ENCODE assay signal across 20 cellular contexts in genomic region chr13:59681630-59682311, GRCh38.
DNase-seq lines count a peak whose midpoint lies in the region; ATAC-seq, FAIRE-seq and TF ChIP-seq lines count a peak whose summit lies in the region.
"Had no signal": no experiment of that assay in that cellular context is flagged by ENCODE, and none has a peak within 500 bp of the region (broad histone marks: within the 10 kb centered on the region; RNA-seq: fewer than 3 reads in every experiment).

No MANE protein-coding gene starts in this region.

- H3K4me3 ChIP-seq in K562: no peak overlapping the region
- H3K4me3 ChIP-seq in fibroblast of villous mesenchyme (ENCODE audit: low read depth, low read length): no peak overlapping the region
- H3K4me3 ChIP-seq: BLaER1 treated with 17β-estradiol and CSF1 and Interleukin-3, amounts not matched to agents 10 nM and 100 nM; SJSA1 had no signal

- H3K79me2 ChIP-seq in K562 (ENCODE audit: control insufficient read depth, insufficient read depth, low read length): no peaks in the 10 kb centered on the region

- POLR2A ChIA-PET in K562 (lab: Yijun Ruan, JAX) (interaction anchor here (1.1 to 1.5 kb wide), 2 partner anchors 10 to 544 kb away, joined by 3 to 4 read pairs; no protein-coding TSS in a partner anchor), RWPE1 (lab: Yijun Ruan, JAX; ENCODE audit: low non-redundant PET) (no interaction called here)

- FAIRE-seq in K562 (lab: Jason Lieb, UNC): no peak
- FAIRE-seq: H1 had no signal

- H3K27ac ChIP-seq in K562 (ENCODE audit: extremely low read depth, low read depth, low read length) (no peak overlapping the region), RWPE1 (no peak overlapping the region)
- H3K27ac ChIP-seq: BLaER1 treated with 17β-estradiol and CSF1 and Interleukin-3, amounts not matched to agents 10 nM and 100 nM; SJSA1 had no signal

- no TSS peak for BruUV-seq in K562 (replicated peaks; lab: Mats Ljungman, UMichigan)

- no peak for TF ChIP-seq EP300 in K562 (IDR thresholded peaks at IDR 0.05; ENCODE audit: low read length)

- TF ChIP-seq POLR2A in K562 (conservative IDR thresholded peaks at IDR 0.05): no peak

- in situ Hi-C loops in K562 (cut with MboI): no loop called here

- H3K9me1 ChIP-seq in K562 (ENCODE audit: control insufficient read depth, insufficient read depth, low read length): no peaks in the 10 kb centered on the region

- no peak for TF ChIP-seq CTCF in K562 (IDR thresholded peaks at IDR 0.05 in 2 of 3, conservative IDR thresholded peaks at IDR 0.05 in 1 of 3; ENCODE audit: insufficient read depth in 2 of 3, low read depth in 1 of 3, low read length in 3 of 3)
- no peak for TF ChIP-seq CTCF in fibroblast of villous mesenchyme (IDR thresholded peaks at IDR 0.05; ENCODE audit: insufficient read depth, low read depth, low read length)
- no peak for TF ChIP-seq CTCF in RWPE1 (conservative IDR thresholded peaks at IDR 0.05; ENCODE audit: low read depth)

- no peak overlapping the region for H3K4me2 ChIP-seq in K562 (ENCODE audit: insufficient read depth, low read length)
- H3K4me2 ChIP-seq: BLaER1 treated with 17β-estradiol and CSF1 and Interleukin-3, amounts not matched to agents 10 nM and 100 nM had no signal

- no peak for TF ChIP-seq RAD21 in K562 (CRISPR knock-in tag; conservative IDR thresholded peaks at IDR 0.05 in 1 of 2, IDR thresholded peaks at IDR 0.05 in 1 of 2)

- CTCF ChIA-PET in K562 (lab: Yijun Ruan, JAX; ENCODE audit: low intra/inter-chr PET ratio) (interaction anchor here (0.6 to 2.1 kb wide), 2 partner anchors 646 to 749 kb away, joined by 4 to 9 read pairs; no protein-coding TSS in a partner anchor), RWPE1 (lab: Yijun Ruan, JAX) (interaction anchor here (0.6 to 0.8 kb wide), 3 partner anchors 10 to 545 kb away, joined by 3 read pairs; no protein-coding TSS in a partner anchor)

- H3K4me1 ChIP-seq in K562 (replicated peaks in 1 of 2; ENCODE audit: control insufficient read depth in 2 of 2, insufficient read depth in 2 of 2, low read length in 2 of 2): no peaks in the 10 kb centered on the region
- H3K4me1 ChIP-seq: SJSA1 had no signal

- no peaks in the 10 kb centered on the region for H4K20me1 ChIP-seq in K562 (replicated peaks; ENCODE audit: control insufficient read depth, insufficient read depth, low read length)
- H4K20me1 ChIP-seq: BLaER1 treated with 17β-estradiol and CSF1 and Interleukin-3, amounts not matched to agents 10 nM and 100 nM had no signal

- H2AFZ ChIP-seq in K562 (ENCODE audit: low read depth, low read length): no peak overlapping the region

- H3K9me3 ChIP-seq in K562 (replicated peaks; ENCODE audit: control insufficient read depth, insufficient read depth, low read depth, low read length): no peaks in the 10 kb centered on the region
- H3K9me3 ChIP-seq: BLaER1 treated with 17β-estradiol and CSF1 and Interleukin-3, amounts not matched to agents 10 nM and 100 nM; SJSA1 had no signal

- H3K9ac ChIP-seq in K562 (ENCODE audit: insufficient read depth in 1 of 2, low read depth in 2 of 2, low read length in 2 of 2): no peak overlapping the region
- H3K9ac ChIP-seq: BLaER1 treated with 17β-estradiol and CSF1 and Interleukin-3, amounts not matched to agents 10 nM and 100 nM had no signal

- DNase-seq in GF-D8 (lab: John Stamatoyannopoulos, UW) (peak; percentile 21), NCI-H69 (lab: John Stamatoyannopoulos, UW) (peak; percentile 36), K562 (ENCODE audit: extremely low read depth in 1 of 4, low spot score in 3 of 4) (no peak), fibroblast of villous mesenchyme (ENCODE audit: low read depth) (peak; percentile 7), COLO829 (ENCODE audit: low spot score) (no peak), RWPE1 (ENCODE audit: low spot score) (no peak)
- DNase-seq: CD8-positive, alpha-beta memory T cell; HFFc6; NCI-H1048; NCI-H1436 treated with DMSO at 0.1 percent for 48 hours; NCI-H2081; NCI-H510A treated with DMSO at 0.1 percent for 48 hours; PC-3; T-cell; T-helper 9 cell had no signal

- H3K36me3 ChIP-seq in K562 (ENCODE audit: control insufficient read depth, insufficient read depth, low read length): no peaks in the 10 kb centered on the region
- H3K36me3 ChIP-seq: BLaER1 treated with 17β-estradiol and CSF1 and Interleukin-3, amounts not matched to agents 10 nM and 100 nM; SJSA1 had no signal

- H3K27me3 ChIP-seq in K562 (ENCODE audit: control insufficient read depth in 2 of 2, insufficient read depth in 2 of 2, low read length in 2 of 2): no peaks in the 10 kb centered on the region
- H3K27me3 ChIP-seq: BLaER1 treated with 17β-estradiol and CSF1 and Interleukin-3, amounts not matched to agents 10 nM and 100 nM; SJSA1 had no signal

- ATAC-seq in K562 (no peak), HG03460 (IDR thresholded peaks at IDR 0.05; ENCODE audit: unreplicated experiment) (no peak), HG03571 (IDR thresholded peaks at IDR 0.05; ENCODE audit: unreplicated experiment) (no peak)
- ATAC-seq: PC-3, T-cell had no signal

- intact Hi-C loops in K562 (cut with micrococcal nuclease): loop anchor here (2.0 to 5.0 kb wide), 3 partner anchors 91 to 646 kb away; no protein-coding TSS in a partner anchor

- 56% methylated on average over 1 of the region's 1 CpG for WGBS in K562 (ENCODE audit: insufficient coverage, low coverage, missing lambda C conversion rate)

TF ChIP-seq in K562, 482 proteins besides CTCF, POLR2A, EP300 and RAD21:
- TF ChIP-seq TAF15 (IDR thresholded peaks at IDR 0.05; ENCODE audit: low read depth, low read length) (no peak), PBX2 (CRISPR knock-in tag; IDR thresholded peaks at IDR 0.05; ENCODE audit: low read depth) (no peak), PBX2 (tag; conservative IDR thresholded peaks at IDR 0.05; ENCODE audit: low read depth) (0 out of 2 replicates have a peak, but pooled peaks have one; percentile 22), MEIS2 (IDR thresholded peaks at IDR 0.05; ENCODE audit: partially characterized antibody) (peak; percentile 87), CEBPG (CRISPR knock-in tag; IDR thresholded peaks at IDR 0.05) (no peak), CEBPG (tag; conservative IDR thresholded peaks at IDR 0.05 in 1 of 2, IDR thresholded peaks at IDR 0.05 in 1 of 2) (peak in 1 of 2 experiments; percentile 76; a peak in 2 of 4 replicates), ZNF23 (CRISPR knock-in tag; IDR thresholded peaks at IDR 0.05) (no peak), ATF3 (IDR thresholded peaks at IDR 0.05) (0 out of 2 replicates have a peak, but pooled peaks have one; percentile 7), ATF3 (CRISPR knock-in tag; conservative IDR thresholded peaks at IDR 0.05) (no peak)
- TF ChIP-seq, protein P1, sequence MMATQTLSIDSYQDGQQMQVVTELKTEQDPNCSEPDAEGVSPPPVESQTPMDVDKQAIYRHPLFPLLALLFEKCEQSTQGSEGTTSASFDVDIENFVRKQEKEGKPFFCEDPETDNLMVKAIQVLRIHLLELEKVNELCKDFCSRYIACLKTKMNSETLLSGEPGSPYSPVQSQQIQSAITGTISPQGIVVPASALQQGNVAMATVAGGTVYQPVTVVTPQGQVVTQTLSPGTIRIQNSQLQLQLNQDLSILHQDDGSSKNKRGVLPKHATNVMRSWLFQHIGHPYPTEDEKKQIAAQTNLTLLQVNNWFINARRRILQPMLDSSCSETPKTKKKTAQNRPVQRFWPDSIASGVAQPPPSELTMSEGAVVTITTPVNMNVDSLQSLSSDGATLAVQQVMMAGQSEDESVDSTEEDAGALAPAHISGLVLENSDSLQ (IDR thresholded peaks at IDR 0.05): peak; percentile 66; the same call in 1 of the 2 replicates
TF ChIP-seq in K562: peak in this region for 5.

Comparison
In these comparisons a context has a peak if more than half of its experiments do, and no peak if none do; other contexts are left out.
1. DNase-seq: peak in GF-D8 (single experiment), NCI-H69 (single experiment) and fibroblast of villous mesenchyme (single experiment); none in K562 (0 of 4), COLO829 (single experiment) and RWPE1 (single experiment).